ENCODE assay signal across 1 cellular context in genomic region chr7:76513817-76514799, GRCh38.
TF ChIP-seq lines count a peak whose summit lies in the region.

No MANE protein-coding gene starts in this region.

TF ChIP-seq in H1, 55 proteins besides CTCF, POLR2A, EP300 and RAD21:
- TF ChIP-seq KDM1A (IDR thresholded peaks at IDR 0.05; ENCODE audit: borderline replicate concordance, low read length) (no peak), RFX5 (IDR thresholded peaks at IDR 0.05; ENCODE audit: borderline replicate concordance, low read depth, low read length) (no peak), SIN3A (conservative IDR thresholded peaks at IDR 0.05 in 1 of 2, IDR thresholded peaks at IDR 0.05 in 1 of 2; ENCODE audit: low read depth in 1 of 2, low read length in 2 of 2) (no peak), RBBP5 (IDR thresholded peaks at IDR 0.05; ENCODE audit: borderline replicate concordance, low read depth, low read length) (no peak), PHF8 (conservative IDR thresholded peaks at IDR 0.05; ENCODE audit: low read depth, low read length) (no peak), MAFK (IDR thresholded peaks at IDR 0.05; ENCODE audit: low read depth, low read length) (no peak), ZNF274 (IDR thresholded peaks at IDR 0.05; ENCODE audit: borderline replicate concordance, extremely low read depth, low read length) (no peak), EGR1 (IDR thresholded peaks at IDR 0.05; ENCODE audit: borderline replicate concordance, low read depth, low read length) (no peak), BRCA1 (IDR thresholded peaks at IDR 0.05; ENCODE audit: low read depth, low read length) (no peak), BCL11A (IDR thresholded peaks at IDR 0.05; ENCODE audit: low read depth in 2 of 2, low read length in 2 of 2) (no peak), POU5F1 (IDR thresholded peaks at IDR 0.05; ENCODE audit: low read depth, low read length) (no peak), GABPA (IDR thresholded peaks at IDR 0.05; ENCODE audit: borderline replicate concordance, insufficient read depth, low read length) (no peak), NANOG (IDR thresholded peaks at IDR 0.05; ENCODE audit: insufficient read depth, low read depth, low read length, poor library complexity, severe bottlenecking) (no peak), CHD1 (IDR thresholded peaks at IDR 0.05; ENCODE audit: low read depth, low read length) (no peak), CREB1 (IDR thresholded peaks at IDR 0.05) (no peak), NRF1 (IDR thresholded peaks at IDR 0.05; ENCODE audit: low read depth, low read length) (no peak), GTF2F1 (IDR thresholded peaks at IDR 0.05; ENCODE audit: borderline replicate concordance, low read depth, low read length) (no peak), RXRA (IDR thresholded peaks at IDR 0.05; ENCODE audit: insufficient read depth, low read depth, low read length) (no peak), SUZ12 (IDR thresholded peaks at IDR 0.05; ENCODE audit: low read length) (no peak), SP4 (IDR thresholded peaks at IDR 0.05; ENCODE audit: low read length) (no peak)
TF ChIP-seq in H1: peak in this region for 0.
